Comparison of ENCODE assay signal across 8 cellular contexts in genomic region chr11:77082838-77083552, GRCh38. TPM values are rescaled to one million over a fixed set of nuclear protein-coding genes. Genes with fewer than 3 reads are reported as not detected.
DNase-seq lines count a peak whose midpoint lies in the region; ATAC-seq and TF ChIP-seq lines count a peak whose summit lies in the region.

No MANE protein-coding gene starts in this region.

- no peaks in the 10 kb centered on the region for H3K36me3 Mint-ChIP-seq in activated T-cell treated with anti-CD3 and anti-CD28 coated beads, Interleukin-2, amount 50 U/mL, for 24 hours (ENCODE audit: low read depth)
- no peaks in the 10 kb centered on the region for H3K36me3 Mint-ChIP-seq in type B pancreatic cell

- ATAC-seq in GM21447 (IDR thresholded peaks at IDR 0.05; ENCODE audit: unreplicated experiment): peak; percentile 62
- peak; percentile 71 to 90 (median 82) for ATAC-seq in heart left ventricle
- ATAC-seq in HG03378 (IDR thresholded peaks at IDR 0.05; ENCODE audit: unreplicated experiment): no peak

- TF ChIP-seq CTCF in heart left ventricle (IDR thresholded peaks at IDR 0.05) (no peak), type B pancreatic cell (conservative IDR thresholded peaks at IDR 0.05) (no peak)

- H3K4me3 ChIP-seq in heart left ventricle: peak overlapping the region in 3 of 12 donors; percentile 6 to 23 (median 16)

- DNase-seq in activated T-cell treated with anti-CD3 and anti-CD28 coated beads, Interleukin-2, amount 50 U/mL, for 24 hours: peak; percentile 73
- DNase-seq in heart left ventricle: peak; percentile 65 to 76 (median 70)
- peak; percentile 49 for DNase-seq in stimulated activated CD4-positive, alpha-beta T cell treated with anti-CD3 and anti-CD28 coated beads, Interleukin-4, amount 100 ng/mL, for 24 hours
- DNase-seq in type B pancreatic cell (ENCODE audit: extremely low spot score, unreplicated experiment): no peak
- DNase-seq in D341Med (ENCODE audit: low spot score): no peak
- no peak for DNase-seq in NCI-H510A (lab: John Stamatoyannopoulos, UW)

- TF ChIP-seq POLR2A in heart left ventricle (IDR thresholded peaks at IDR 0.05): no peak

- intact Hi-C loops in heart left ventricle (cut with DNase I): loop anchor here in 1 of 10 donors (10.0 kb wide), 1 partner anchor 288 kb away; no protein-coding TSS in a partner anchor

- no peaks in the 10 kb centered on the region for H3K9me3 Mint-ChIP-seq in activated T-cell treated with anti-CD3 and anti-CD28 coated beads, Interleukin-2, amount 50 U/mL, for 24 hours
- H3K9me3 Mint-ChIP-seq in type B pancreatic cell: peaks cover 4% of the 10 kb centered on the region

- H3K27ac ChIP-seq in heart left ventricle: peak overlapping the region; percentile 8 to 82 (median 56)

- peaks cover 0 to 7% (median 0%) of the 10 kb centered on the region in 12 donors for H3K9me3 ChIP-seq in heart left ventricle

- H3K27me3 ChIP-seq in heart left ventricle: no peaks in the 10 kb centered on the region

- H3K4me3 Mint-ChIP-seq in activated T-cell treated with anti-CD3 and anti-CD28 coated beads, Interleukin-2, amount 50 U/mL, for 24 hours: peak overlapping the region; percentile 53
- H3K4me3 Mint-ChIP-seq in type B pancreatic cell: no peak overlapping the region

- no peaks in the 10 kb centered on the region for H3K27me3 Mint-ChIP-seq in activated T-cell treated with anti-CD3 and anti-CD28 coated beads, Interleukin-2, amount 50 U/mL, for 24 hours
- no peaks in the 10 kb centered on the region for H3K27me3 Mint-ChIP-seq in type B pancreatic cell

- peaks cover 17% of the 10 kb centered on the region for H3K4me1 Mint-ChIP-seq in activated T-cell treated with anti-CD3 and anti-CD28 coated beads, Interleukin-2, amount 50 U/mL, for 24 hours (ENCODE audit: low read depth)
- H3K4me1 Mint-ChIP-seq in type B pancreatic cell (ENCODE audit: unreplicated experiment): peaks cover 6% of the 10 kb centered on the region

- H3K4me1 ChIP-seq in heart left ventricle: peaks cover 0 to 27% (median 14%) of the 10 kb centered on the region in 12 donors

- WGBS in heart left ventricle, 4 donors: 58 to 74% (median 70%) methylated on average over 14 of the region's 14 CpGs

- peak overlapping the region; percentile 92 for H3K27ac Mint-ChIP-seq in activated T-cell treated with anti-CD3 and anti-CD28 coated beads, Interleukin-2, amount 50 U/mL, for 24 hours
- no peak overlapping the region for H3K27ac Mint-ChIP-seq in type B pancreatic cell

- no peaks in the 10 kb centered on the region for H3K36me3 ChIP-seq in heart left ventricle

RNA-seq across cellular contexts. Expression of gene CAPN5, which starts 16.2 kb away (rescaled TPM):
- total RNA-seq in heart left ventricle: 1 to 10 TPM; 1.2 to 4.5 (median 2.3) TPM
- polyA plus RNA-seq in heart left ventricle: 1 to 10 TPM; 1.1 to 2.0 TPM
- 17.9 and 18.8 TPM in 2 replicates for total RNA-seq in type B pancreatic cell (ENCODE audit: low replicate concordance)

RNA-seq across cellular contexts. Expression of gene OMP, which starts 19.6 kb away (rescaled TPM):
- not detected for total RNA-seq in heart left ventricle
- not detected for polyA plus RNA-seq in heart left ventricle
- total RNA-seq in type B pancreatic cell (ENCODE audit: low replicate concordance): 0.86 and 0.94 TPM in 2 replicates

RNA-seq across cellular contexts. Expression of gene MYO7A, which starts 45.1 kb away (rescaled TPM):
- total RNA-seq in heart left ventricle: 10 to 100 TPM in 1 of 9 donors, 1 to 10 TPM in 8; 1.6 to 17.1 (median 2.7) TPM
- 1 to 10 TPM; 1.0 to 2.9 TPM for polyA plus RNA-seq in heart left ventricle
- 2.8 and 5.3 TPM in 2 replicates for total RNA-seq in type B pancreatic cell (ENCODE audit: low replicate concordance)

RNA-seq across cellular contexts. Expression of gene B3GNT6, which starts 48.8 kb away (rescaled TPM):
- total RNA-seq in heart left ventricle (not detected), type B pancreatic cell (ENCODE audit: low replicate concordance) (0.29 and 0.39 TPM in 2 replicates)
- not detected for polyA plus RNA-seq in heart left ventricle

Comparison
In these comparisons a context has a peak if more than half of its experiments do, and no peak if none do; other contexts are left out.
1. DNase-seq: peak in activated T-cell treated with anti-CD3 and anti-CD28 coated beads, Interleukin-2, amount 50 U/mL, for 24 hours (single experiment), heart left ventricle (5 of 5) and stimulated activated CD4-positive, alpha-beta T cell treated with anti-CD3 and anti-CD28 coated beads, Interleukin-4, amount 100 ng/mL, for 24 hours (single experiment); none in type B pancreatic cell (single experiment), D341Med (single experiment) and NCI-H510A (single experiment).